11 cellular contexts compared by ENCODE assay signal in genomic region chr1:166843769-166844596, GRCh38. TPM values are rescaled to one million over a fixed set of nuclear protein-coding genes. Genes with fewer than 3 reads are reported as not detected.
DNase-seq lines count a peak whose midpoint lies in the region; ATAC-seq and TF ChIP-seq lines count a peak whose summit lies in the region.
"Had no signal": no experiment of that assay in that cellular context is flagged by ENCODE, and none has a peak within 500 bp of the region (broad histone marks: within the 10 kb centered on the region; RNA-seq: fewer than 3 reads in every experiment).

No MANE protein-coding gene starts in this region.

- H3K27me3 ChIP-seq in CD8-positive, alpha-beta memory T cell (ENCODE audit: insufficient read depth, low read length, poor library complexity, severe bottlenecking): no peaks in the 10 kb centered on the region
- H3K27me3 ChIP-seq in adrenal gland (no peaks in the 10 kb centered on the region), hepatocyte (no peaks in the 10 kb centered on the region)

- H3K27ac ChIP-seq in CD8-positive, alpha-beta memory T cell (ENCODE audit: low read depth, low read length): no peak overlapping the region
- H3K27ac ChIP-seq in adrenal gland: peak overlapping the region in 4 of 5 donors; percentile 24 to 74 (median 66)
- H3K27ac ChIP-seq in hepatocyte: peak overlapping the region; percentile 78

- peak overlapping the region; percentile 28 for H3K4me2 ChIP-seq in hepatocyte

- H3K4me3 ChIP-seq in CD8-positive, alpha-beta memory T cell (ENCODE audit: low read length): no peak overlapping the region
- H3K4me3 ChIP-seq in adrenal gland (no peak overlapping the region), hepatocyte (no peak overlapping the region)

- no peak for ATAC-seq in GM19452 (IDR thresholded peaks at IDR 0.05; ENCODE audit: unreplicated experiment)
- ATAC-seq in GM21528 (IDR thresholded peaks at IDR 0.05; ENCODE audit: low FRiP score, unreplicated experiment): no peak
- no peak for ATAC-seq in sciatic nerve
- ATAC-seq: HepG2 had no signal

- WGBS in adrenal gland, 4 donors: 52 to 64% (median 55%) methylated on average over 4 to 7 of the region's 7 CpGs
- 43% methylated on average over 7 of the region's 7 CpGs for WGBS in hepatocyte (ENCODE audit: low lambda C conversion rate, missing lambda C conversion rate)

- CTCF ChIA-PET in CD8-positive, alpha-beta memory T cell (lab: Charles Lee): no interaction called here

- POLR2A ChIA-PET in CD8-positive, alpha-beta memory T cell (lab: Charles Lee): no interaction called here

- peaks cover 49 to 82% (median 67%) of the 10 kb centered on the region in 3 donors for H3K4me1 Mint-ChIP-seq in CD8-positive, alpha-beta memory T cell

- peak overlapping the region in 7 of 8 donors; percentile 42 to 81 (median 54) for H3K27ac Mint-ChIP-seq in CD8-positive, alpha-beta memory T cell

- no peaks in the 10 kb centered on the region for H3K9me2 ChIP-seq in hepatocyte (replicated peaks; ENCODE audit: insufficient read depth)

- no peak overlapping the region for H2AFZ ChIP-seq in hepatocyte

- intact Hi-C loops in adrenal gland (cut with DNase I) (no loop called here), sciatic nerve (cut with DNase I) (no loop called here)

- H4K20me1 ChIP-seq in hepatocyte (ENCODE audit: insufficient read depth, poor library complexity, severe bottlenecking): peaks cover 24% of the 10 kb centered on the region

- no peaks in the 10 kb centered on the region for H3K9me3 Mint-ChIP-seq in CD8-positive, alpha-beta memory T cell

- H3K27me3 Mint-ChIP-seq in CD8-positive, alpha-beta memory T cell: peaks cover 0 to under 1% of the 10 kb centered on the region in 2 donors

- H3K36me3 ChIP-seq in CD8-positive, alpha-beta memory T cell (ENCODE audit: insufficient read depth, low read length): peaks cover 46% of the 10 kb centered on the region
- H3K36me3 ChIP-seq in adrenal gland (replicated peaks in 1 of 2) (peaks cover 0 to 64% of the 10 kb centered on the region in 2 donors), hepatocyte (replicated peaks; ENCODE audit: insufficient read depth, low read depth) (no peaks in the 10 kb centered on the region)

- DNase-seq in CD8-positive, alpha-beta memory T cell: no peak
- no peak for DNase-seq in adrenal gland
- peak; percentile 60 for DNase-seq in hepatocyte (ENCODE audit: low spot score)
- DNase-seq in putamen (ENCODE audit: low spot score): peak; percentile 58
- no peak for DNase-seq in activated effector memory CD4-positive, alpha-beta T cell treated with Interleukin-2 at 50 U/mL for 16 hours
- DNase-seq in sciatic nerve (ENCODE audit: low spot score): no peak
- DNase-seq: activated T-cell treated with anti-CD3 and anti-CD28 coated beads for 4 hours, DND-41 had no signal

- TF ChIP-seq POLR2A in adrenal gland (IDR thresholded peaks at IDR 0.05): no peak

- TF ChIP-seq CTCF in adrenal gland (IDR thresholded peaks at IDR 0.05) (no peak), hepatocyte (IDR thresholded peaks at IDR 0.05; ENCODE audit: poor library complexity) (no peak)

- peak overlapping the region in 1 of 7 donors; percentile 62 for H3K4me3 Mint-ChIP-seq in CD8-positive, alpha-beta memory T cell

- H3K4me1 ChIP-seq in CD8-positive, alpha-beta memory T cell (ENCODE audit: insufficient read depth, low read length): peaks cover 13% of the 10 kb centered on the region
- H3K4me1 ChIP-seq in adrenal gland (replicated peaks in 1 of 2): peaks cover 33 to 50% of the 10 kb centered on the region in 2 donors
- H3K4me1 ChIP-seq in hepatocyte (ENCODE audit: insufficient read depth): peaks cover 32% of the 10 kb centered on the region

- H3K79me2 ChIP-seq in hepatocyte: peaks cover 48% of the 10 kb centered on the region

- H3K36me3 Mint-ChIP-seq in CD8-positive, alpha-beta memory T cell: peaks cover 0 to 91% (median 22%) of the 10 kb centered on the region in 3 donors

- no peaks in the 10 kb centered on the region for H3K9me3 ChIP-seq in CD8-positive, alpha-beta memory T cell (ENCODE audit: low read length)
- H3K9me3 ChIP-seq in adrenal gland (replicated peaks in 1 of 3) (no peaks in the 10 kb centered on the region), hepatocyte (ENCODE audit: low read depth) (no peaks in the 10 kb centered on the region)

RNA-seq across cellular contexts. Expression of gene POGK, which starts 4.7 kb away (rescaled TPM):
- total RNA-seq in CD8-positive, alpha-beta memory T cell: 10 to 100 TPM; 71.9 to 76.0 TPM
- polyA plus RNA-seq in CD8-positive, alpha-beta memory T cell: 19.1 TPM
- total RNA-seq in adrenal gland: 10 to 100 TPM; 11.0 to 31.1 (median 24.4) TPM
- 10 to 100 TPM in 1 of 3 donors, 1 to 10 TPM in 2; 7.3 to 12.9 (median 9.6) TPM for polyA plus RNA-seq in adrenal gland
- 37.2 and 40.6 TPM in 2 replicates for total RNA-seq in hepatocyte
- polyA plus RNA-seq in hepatocyte: 21.6 and 22.6 TPM in 2 replicates
- total RNA-seq in sciatic nerve: 55.1 TPM

RNA-seq across cellular contexts. Expression of gene TADA1, which starts 32.1 kb away (rescaled TPM):
- total RNA-seq in CD8-positive, alpha-beta memory T cell: 10 to 100 TPM; 18.5 to 18.6 TPM
- 13.2 TPM for polyA plus RNA-seq in CD8-positive, alpha-beta memory T cell
- total RNA-seq in adrenal gland (10 to 100 TPM in 7 of 8 donors, 1 to 10 TPM in 1; 9.8 to 22.3 (median 13.1) TPM), hepatocyte (19.7 and 21.4 TPM in 2 replicates), sciatic nerve (16.9 TPM)
- polyA plus RNA-seq in adrenal gland (10 to 100 TPM in 1 of 3 donors, 1 to 10 TPM in 2; 5.8 to 23.1 (median 6.2) TPM), hepatocyte (13.4 and 13.6 TPM in 2 replicates)

Comparison
In these comparisons a context has a peak if more than half of its experiments do, and no peak if none do; other contexts are left out.
1. DNase-seq: peak in hepatocyte (single experiment) and putamen (single experiment); none in CD8-positive, alpha-beta memory T cell (0 of 5), adrenal gland (0 of 7), activated effector memory CD4-positive, alpha-beta T cell treated with Interleukin-2 at 50 U/mL for 16 hours (single experiment) and sciatic nerve (single experiment).